In the genomic region with DNA sequence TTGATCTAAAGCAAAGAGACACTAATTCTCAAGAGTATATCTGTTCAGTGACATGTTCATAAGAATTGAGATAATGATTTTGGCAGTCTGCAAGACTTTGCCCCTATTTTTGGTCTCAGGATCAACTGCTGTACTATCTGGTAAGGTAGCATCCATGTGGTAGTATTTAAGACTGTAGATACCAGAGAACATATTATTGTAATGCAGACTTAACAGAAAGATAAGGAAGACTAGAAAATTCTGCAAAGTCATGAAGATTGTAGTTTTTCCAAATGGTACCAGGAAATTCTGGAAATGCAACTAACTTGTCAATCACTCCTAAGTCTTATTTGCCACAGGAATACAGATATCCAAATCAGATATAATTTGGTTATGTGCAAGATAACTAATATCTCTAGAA, we compare ENCODE assay signal across 27 cellular contexts.
"Had no signal": no experiment of that assay in that cellular context is flagged by ENCODE, and none has a peak within 500 bp of the region (broad histone marks: within the 10 kb centered on the region; RNA-seq: fewer than 3 reads in every experiment).

No MANE protein-coding gene starts in this region.

- H3K4me2 ChIP-seq: hepatocyte, neural progenitor cell had no signal

- H3K27ac ChIP-seq: hepatocyte, left ventricle myocardium inferior, neural progenitor cell, ovary, right atrium auricular region, skin epidermis, suprapubic skin, thoracic aorta, tibial artery, upper lobe of right lung, uterus had no signal

- H3K36me3 ChIP-seq: left ventricle myocardium inferior, ovary, right atrium auricular region, suprapubic skin, thoracic aorta, tibial artery, upper lobe of right lung, uterus had no signal

- H3K27me3 ChIP-seq: hepatocyte, neural progenitor cell, ovary, right atrium auricular region, suprapubic skin, tibial artery, upper lobe of right lung, uterus had no signal

- H3K4me3 ChIP-seq: hepatocyte, left ventricle myocardium inferior, lung, neural progenitor cell, ovary, right atrium auricular region, skin epidermis, suprapubic skin, thoracic aorta, tibial artery, upper lobe of right lung, uterus had no signal

- H3K27ac Mint-ChIP-seq: mesothelial cell of epicardium, nephron progenitor cell, neural progenitor cell had no signal

- H3K4me1 Mint-ChIP-seq: mesothelial cell of epicardium, nephron progenitor cell, neural progenitor cell had no signal

- H3K4me3 Mint-ChIP-seq: mesothelial cell of epicardium; naive B cell; natural killer cell; nephron progenitor cell; neural progenitor cell; stimulated activated naive CD8-positive, alpha-beta T cell treated with anti-CD3 and anti-CD28 coated beads, Interleukin-15, Interleukin-2, amounts not matched to agents 100 ng/mL and 50 ng/mL, for 24 hours had no signal

- ATAC-seq: natural killer cell, sciatic nerve, upper lobe of right lung had no signal

- H2AFZ ChIP-seq: hepatocyte, neural progenitor cell had no signal

- DNase-seq: islet precursor cell; left ventricle myocardium inferior; mesendoderm; naive B cell; natural killer cell; nephron progenitor cell; ovary; stimulated activated CD4-positive, alpha-beta T cell treated with anti-CD3 and anti-CD28 coated beads, Interleukin-12 subunit alpha, Interleukin-12 subunit beta, amount 100 ng/mL, for 4 hours; stimulated activated CD4-positive, alpha-beta T cell treated with anti-CD3 and anti-CD28 coated beads, Interleukin-15, amount 100 ng/mL, for 24 hours; stimulated activated CD4-positive, alpha-beta T cell treated with anti-CD3 and anti-CD28 coated beads, Interleukin-2, amount 100 ng/mL, for 24 hours; stimulated activated CD4-positive, alpha-beta T cell treated with anti-CD3 and anti-CD28 coated beads, Interleukin-4, amount 100 ng/mL, for 1 hour; stimulated activated naive CD4-positive, alpha-beta T cell; tibial artery; trophoblast cell; upper lobe of right lung; uterus had no signal

- H3K36me3 Mint-ChIP-seq: natural killer cell had no signal

- H3K9me3 Mint-ChIP-seq: naive B cell, natural killer cell had no signal

- H3K9ac ChIP-seq: neural progenitor cell had no signal

- H3K27me3 Mint-ChIP-seq: naive B cell; progenitor cell of endocrine pancreas; stimulated activated naive CD8-positive, alpha-beta T cell treated with anti-CD3 and anti-CD28 coated beads, Interleukin-15, Interleukin-2, amounts not matched to agents 100 ng/mL and 50 ng/mL, for 24 hours had no signal

- H3K9me3 ChIP-seq: left ventricle myocardium inferior, ovary, right atrium auricular region, suprapubic skin, thoracic aorta, tibial artery, upper lobe of right lung, uterus had no signal

- H3K4me1 ChIP-seq: neural progenitor cell, suprapubic skin, tibial artery, upper lobe of right lung, uterus had no signal
